24 cellular contexts compared by ENCODE assay signal in genomic region chr2:106876699-106877098, GRCh38. TPM values are rescaled to one million over a fixed set of nuclear protein-coding genes. Genes with fewer than 3 reads are reported as not detected.
"Had no signal": no experiment of that assay in that cellular context is flagged by ENCODE, and none has a peak within 500 bp of the region (broad histone marks: within the 10 kb centered on the region; RNA-seq: fewer than 3 reads in every experiment).

No MANE protein-coding gene starts in this region.

- H3K36me3 ChIP-seq: esophagus squamous epithelium, gastroesophageal sphincter, left ventricle myocardium inferior, neural progenitor cell, ovary, right atrium auricular region, suprapubic skin, thyroid gland had no signal

- H3K36me3 Mint-ChIP-seq: natural killer cell treated with Interleukin-12 subunit alpha and Interleukin-12 subunit beta and Interleukin-15 and Interleukin-18, amount 100 ng/mL, for 72 hours had no signal

- H3K4me1 ChIP-seq: esophagus squamous epithelium, gastroesophageal sphincter, left ventricle myocardium inferior, neural progenitor cell, right atrium auricular region, suprapubic skin had no signal

- ATAC-seq: effector memory CD8-positive, alpha-beta T cell; gastroesophageal sphincter; natural killer cell treated with Interleukin-12 subunit alpha and Interleukin-12 subunit beta and Interleukin-15 and Interleukin-18, amount 100 ng/mL, for 72 hours; stimulated activated naive CD8-positive, alpha-beta T cell treated with anti-CD3 and anti-CD28 coated beads, Interleukin-15, Interleukin-2, amounts not matched to agents 100 U/mL and 50 U/mL, for 24 hours had no signal

- H3K4me3 ChIP-seq: esophagus squamous epithelium, gastroesophageal sphincter, left ventricle myocardium inferior, lung, neural progenitor cell, ovary, right atrium auricular region, suprapubic skin, thyroid gland had no signal

- H3K9me3 ChIP-seq: esophagus squamous epithelium, gastroesophageal sphincter, left ventricle myocardium inferior, ovary, right atrium auricular region, suprapubic skin, thyroid gland had no signal

- H2AFZ ChIP-seq: neural progenitor cell had no signal

- H3K4me2 ChIP-seq: neural progenitor cell had no signal

- DNase-seq: effector memory CD8-positive, alpha-beta T cell; esophagus squamous epithelium; foreskin fibroblast; glutamatergic neuron; left ventricle myocardium inferior; mesenchymal stem cell; midbrain; nucleus accumbens; ovary; small intestine; stimulated activated CD4-positive, alpha-beta T cell treated with anti-CD3 and anti-CD28 coated beads, Interleukin-12 subunit alpha, Interleukin-12 subunit beta, amount 100 ng/mL, for 4 hours; stimulated activated naive CD8-positive, alpha-beta T cell treated with anti-CD3 and anti-CD28 coated beads, Interleukin-15, Interleukin-2, amounts not matched to agents 100 U/mL and 50 U/mL, for 24 hours; thyroid gland had no signal

- H3K27me3 Mint-ChIP-seq: effector memory CD8-positive, alpha-beta T cell had no signal

- H3K9ac ChIP-seq: neural progenitor cell had no signal

- H3K27ac Mint-ChIP-seq: dendritic cell treated with granulocyte-macrophage colony-stimulating factor and Interleukin-4, amounts not matched to agents 40 ng/mL and 50 ng/mL, for 4 days; effector memory CD8-positive, alpha-beta T cell; natural killer cell treated with Interleukin-12 subunit alpha and Interleukin-12 subunit beta and Interleukin-15 and Interleukin-18, amount 100 ng/mL, for 72 hours; neural progenitor cell; type B pancreatic cell had no signal

- FAIRE-seq: keratinocyte, small intestine, urothelium cell line had no signal

- H3K27me3 ChIP-seq: esophagus squamous epithelium, gastroesophageal sphincter, ovary, right atrium auricular region, suprapubic skin, thyroid gland had no signal

- H3K4me3 Mint-ChIP-seq: dendritic cell treated with granulocyte-macrophage colony-stimulating factor and Interleukin-4, amounts not matched to agents 40 ng/mL and 50 ng/mL, for 4 days; effector memory CD8-positive, alpha-beta T cell; natural killer cell treated with Interleukin-12 subunit alpha and Interleukin-12 subunit beta and Interleukin-15 and Interleukin-18, amount 100 ng/mL, for 72 hours; neural progenitor cell; type B pancreatic cell had no signal

- H3K9me3 Mint-ChIP-seq: dendritic cell treated with granulocyte-macrophage colony-stimulating factor and Interleukin-4, amounts not matched to agents 40 ng/mL and 50 ng/mL, for 4 days; natural killer cell treated with Interleukin-12 subunit alpha and Interleukin-12 subunit beta and Interleukin-15 and Interleukin-18, amount 100 ng/mL, for 72 hours had no signal

- H3K27ac ChIP-seq: epithelial cell of prostate, esophagus squamous epithelium, gastroesophageal sphincter, left ventricle myocardium inferior, neural progenitor cell, ovary, right atrium auricular region, suprapubic skin, thyroid gland had no signal

RNA-seq across cellular contexts. Expression of gene ST6GAL2, which starts 9.3 kb away (rescaled TPM):
- total RNA-seq: natural killer cell treated with Interleukin-12 subunit alpha and Interleukin-12 subunit beta and Interleukin-15 and Interleukin-18, amount 100 ng/mL, for 72 hours had no signal
